ENCODE assay signal across 12 cellular contexts in the genomic region with DNA sequence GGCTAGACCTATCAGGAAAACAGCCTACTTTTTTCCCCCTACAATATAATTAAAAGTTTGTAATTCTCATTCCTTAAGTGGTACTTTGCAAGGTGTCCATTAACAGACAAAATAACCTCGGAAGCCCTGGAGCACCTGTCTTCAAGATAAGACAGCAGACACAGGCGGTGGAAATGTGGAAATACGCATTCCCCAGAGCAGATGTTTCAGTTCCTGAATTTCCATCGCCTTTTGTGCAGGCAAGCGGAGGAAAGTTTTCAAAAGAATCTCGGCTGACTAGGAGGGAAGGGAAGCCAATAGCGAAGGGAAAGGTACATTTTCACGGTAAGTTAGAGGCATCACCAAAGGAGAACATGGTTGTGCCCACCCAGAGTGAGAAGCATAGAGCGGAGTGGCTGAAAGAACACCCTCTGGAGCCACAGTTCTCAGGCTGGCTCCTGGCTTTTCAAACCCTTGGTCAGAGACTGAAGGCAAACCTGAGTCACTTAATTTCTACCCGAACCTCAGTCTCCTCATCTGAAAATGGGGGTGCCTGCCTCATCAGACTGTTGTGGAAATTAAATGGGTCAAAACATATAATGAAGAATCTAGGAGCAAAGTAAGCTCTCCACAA. TPM values are rescaled to one million over a fixed set of nuclear protein-coding genes. Genes with fewer than 3 reads are reported as not detected.
DNase-seq lines count a peak whose midpoint lies in the region; ATAC-seq and TF ChIP-seq lines count a peak whose summit lies in the region.
"Had no signal": no experiment of that assay in that cellular context is flagged by ENCODE, and none has a peak within 500 bp of the region (broad histone marks: within the 10 kb centered on the region; RNA-seq: fewer than 3 reads in every experiment).

No MANE protein-coding gene starts in this region.

- H3K23ac ChIP-seq in trophoblast cell (ENCODE audit: low read length): no peak overlapping the region

- H4K91ac ChIP-seq in trophoblast cell (ENCODE audit: low read depth, low read length): peak overlapping the region; percentile 86

- H2BK120ac ChIP-seq in trophoblast cell (ENCODE audit: insufficient read depth, low read length, poor library complexity): peak overlapping the region; percentile 62

- peaks cover 3% of the 10 kb centered on the region; the same call in 1 of the 2 replicates for H3F3A ChIP-seq in Loucy (ENCODE audit: low read depth)

- H4K20me1 ChIP-seq in Loucy (ENCODE audit: insufficient read depth, low read length, poor library complexity, severe bottlenecking): no peaks in the 10 kb centered on the region

- H3K4ac ChIP-seq in trophoblast cell (ENCODE audit: low read depth, low read length): no peak overlapping the region

- DNase-seq in SKM-1 treated with dmso at 0.1 percent for 144 hours (lab: John Stamatoyannopoulos, UW; ENCODE audit: unreplicated experiment) (peak; percentile 33), SKM-1 (lab: John Stamatoyannopoulos, UW; ENCODE audit: unreplicated experiment) (no peak), ascending aorta (ENCODE audit: low spot score in 2 of 2) (no peak), trophoblast cell (peak; percentile 75 to 86), cerebellum (ENCODE audit: low spot score) (no peak)
- no peak for DNase-seq in stimulated activated CD8-positive, alpha-beta memory T cell treated with anti-CD3 and anti-CD28 coated beads, Interleukin-4, amount 100 ng/mL, for 48 hours
- DNase-seq: islet precursor cell, WERI-Rb-1 had no signal

- TF ChIP-seq CTCF in Loucy (conservative IDR thresholded peaks at IDR 0.05; ENCODE audit: low read length) (no peak), ascending aorta (IDR thresholded peaks at IDR 0.05) (no peak)

- H3K9me2 ChIP-seq in Loucy (replicated peaks; ENCODE audit: low read depth, low read length): no peaks in the 10 kb centered on the region

- H3K9ac ChIP-seq in Loucy (ENCODE audit: low read depth, low read length, poor library complexity, severe bottlenecking) (peak overlapping the region; percentile 47), trophoblast cell (ENCODE audit: low read length) (no peak overlapping the region)

- peak overlapping the region; percentile 45; the same call in 1 of the 2 replicates for H2AFZ ChIP-seq in Loucy (ENCODE audit: low read length)
- H2AFZ ChIP-seq in trophoblast cell (ENCODE audit: insufficient read depth, low read length, poor library complexity): no peak overlapping the region

- peak overlapping the region; percentile 61 for H2BK12ac ChIP-seq in trophoblast cell (ENCODE audit: low read length)

- H3K27ac ChIP-seq in ascending aorta (peak overlapping the region; percentile 32), trophoblast cell (ENCODE audit: low read depth, low read length) (peak overlapping the region; percentile 78)
- H3K27ac ChIP-seq: WERI-Rb-1 had no signal

- H3K9me3 ChIP-seq in Loucy (ENCODE audit: insufficient read depth, low read depth, low read length) (no peaks in the 10 kb centered on the region), ascending aorta (no peaks in the 10 kb centered on the region), trophoblast cell (ENCODE audit: insufficient read depth, low read depth, low read length) (no peaks in the 10 kb centered on the region)

- peak overlapping the region; percentile 42 for H2BK5ac ChIP-seq in trophoblast cell (ENCODE audit: low read depth, low read length, poor library complexity)

- intact Hi-C loops in ascending aorta (cut with DNase I): no loop called here

- H3K4me2 ChIP-seq in Loucy (ENCODE audit: low read depth, low read length, poor library complexity, severe bottlenecking) (peak overlapping the region; percentile 70), trophoblast cell (ENCODE audit: low read length) (no peak overlapping the region)

- H3K14ac ChIP-seq in trophoblast cell (ENCODE audit: low read length): peak overlapping the region; percentile 33

- H3K36me3 ChIP-seq in Loucy (ENCODE audit: insufficient read depth, low read length): no peaks in the 10 kb centered on the region
- H3K36me3 ChIP-seq in ascending aorta: no peaks in the 10 kb centered on the region
- peaks cover 0 to 2% of the 10 kb centered on the region in 2 experiments for H3K36me3 ChIP-seq in trophoblast cell (ENCODE audit: control insufficient read depth in 1 of 2, insufficient read depth in 2 of 2, low read length in 2 of 2)

- no peak overlapping the region for H4K12ac ChIP-seq in trophoblast cell (ENCODE audit: low read depth, low read length)

- peak overlapping the region; percentile 52 for H3K4me3 ChIP-seq in Loucy (ENCODE audit: low read length, poor library complexity, severe bottlenecking)
- no peak overlapping the region for H3K4me3 ChIP-seq in ascending aorta
- no peak overlapping the region for H3K4me3 ChIP-seq in trophoblast cell (ENCODE audit: low read depth, low read length)

- no peak overlapping the region for H2AK5ac ChIP-seq in trophoblast cell (ENCODE audit: low read length)

- WGBS in trophoblast cell (ENCODE audit: extremely low coverage, insufficient coverage, insufficient read length): no CpG with 5 or more reads among the region's 10 CpGs

- peak overlapping the region; percentile 41 for H4K8ac ChIP-seq in trophoblast cell (ENCODE audit: low read depth, low read length)

- ATAC-seq in HG02798 (IDR thresholded peaks at IDR 0.05; ENCODE audit: poor library complexity, unreplicated experiment): no peak

- H3K27me3 ChIP-seq in Loucy (ENCODE audit: insufficient read depth, low read length, poor library complexity, severe bottlenecking) (no peaks in the 10 kb centered on the region), ascending aorta (no peaks in the 10 kb centered on the region), trophoblast cell (ENCODE audit: insufficient read depth, low read length) (no peaks in the 10 kb centered on the region)

- H3K4me1 ChIP-seq in Loucy (ENCODE audit: insufficient read depth, low read length, poor library complexity, severe bottlenecking) (peaks cover 45% of the 10 kb centered on the region), ascending aorta (peaks cover 0 to 9% of the 10 kb centered on the region in 2 donors), trophoblast cell (ENCODE audit: control insufficient read depth in 1 of 2, insufficient read depth in 2 of 2, low read length in 2 of 2) (peaks cover 10 to 13% of the 10 kb centered on the region in 2 experiments)

- H3K79me1 ChIP-seq in trophoblast cell (ENCODE audit: low read length): peaks cover 12% of the 10 kb centered on the region

- H3K79me2 ChIP-seq in Loucy (ENCODE audit: insufficient read depth, low read length): no peaks in the 10 kb centered on the region
- peaks cover 2% of the 10 kb centered on the region for H3K79me2 ChIP-seq in trophoblast cell (ENCODE audit: control insufficient read depth, insufficient read depth, low read length, poor library complexity)

- peak overlapping the region; percentile 28 for H3K18ac ChIP-seq in trophoblast cell (ENCODE audit: low read length)

RNA-seq across cellular contexts. Expression of a gene that starts 13.6 kb away (rescaled TPM):
- total RNA-seq in ascending aorta (not detected), cerebellum (not detected)
- polyA plus RNA-seq in trophoblast cell (2013): 0.14 TPM in 2 replicates

RNA-seq across cellular contexts. Expression of a gene that starts 46.9 kb away (rescaled TPM):
- 4.3 TPM for total RNA-seq in ascending aorta
- 13.5 and 14.0 TPM in 2 replicates for polyA plus RNA-seq in trophoblast cell (2013)
- 18.2 TPM for total RNA-seq in cerebellum

RNA-seq across cellular contexts. Expression of a gene that starts 49.3 kb away (rescaled TPM):
- total RNA-seq in ascending aorta (not detected), cerebellum (not detected)
- 0.07 and 0.32 TPM in 2 replicates for polyA plus RNA-seq in trophoblast cell (2013)
- total RNA-seq: skeletal muscle tissue, urinary bladder had no signal

Comparison
In these comparisons a context has a peak if more than half of its experiments do, and no peak if none do; other contexts are left out.
1. DNase-seq: peak in SKM-1 treated with dmso at 0.1 percent for 144 hours (single experiment) and trophoblast cell (2 of 2); none in SKM-1 (single experiment), ascending aorta (0 of 2), stimulated activated CD8-positive, alpha-beta memory T cell treated with anti-CD3 and anti-CD28 coated beads, Interleukin-4, amount 100 ng/mL, for 48 hours (single experiment) and cerebellum (single experiment).